ENCODE assay signal across 21 cellular contexts in the genomic region with DNA sequence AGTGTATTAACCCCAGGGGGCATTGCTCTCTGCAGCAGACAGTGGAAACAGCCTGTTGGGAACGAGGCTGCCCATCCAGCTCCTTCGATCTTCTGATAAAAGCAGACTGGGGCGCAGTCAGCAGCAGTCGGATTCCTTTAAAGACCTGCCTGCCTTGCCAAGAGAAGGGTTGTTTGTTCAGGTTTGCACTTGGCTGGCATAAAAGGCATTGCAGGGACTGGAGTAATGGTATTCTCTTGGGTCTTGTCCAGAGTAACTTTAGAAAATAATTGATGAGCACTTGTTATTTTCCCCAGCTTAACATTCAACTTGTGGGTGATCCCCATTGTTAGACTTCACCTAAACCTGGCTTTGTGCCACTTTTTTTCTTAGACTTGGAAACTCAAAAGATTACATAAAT.
DNase-seq lines count a peak whose midpoint lies in the region; ATAC-seq and TF ChIP-seq lines count a peak whose summit lies in the region.
"Had no signal": no experiment of that assay in that cellular context is flagged by ENCODE, and none has a peak within 500 bp of the region (broad histone marks: within the 10 kb centered on the region; RNA-seq: fewer than 3 reads in every experiment).

No MANE protein-coding gene starts in this region.

- ATAC-seq in HG03342 (IDR thresholded peaks at IDR 0.05; ENCODE audit: unreplicated experiment): no peak
- no peak for ATAC-seq in HG03095 (IDR thresholded peaks at IDR 0.05; ENCODE audit: unreplicated experiment)
- ATAC-seq: K562 had no signal

- H3K9ac ChIP-seq in neural progenitor cell: no peak overlapping the region

- no peaks in the 10 kb centered on the region for H3K79me2 ChIP-seq in neural progenitor cell (ENCODE audit: low read depth)

- DNase-seq in DMS 273 (lab: John Stamatoyannopoulos, UW; ENCODE audit: unreplicated experiment): peak; percentile 2
- DNase-seq in DMS 273 treated with DMSO at 0.1 percent for 48 hours (lab: John Stamatoyannopoulos, UW): no peak
- DNase-seq in NCI-H1105 (lab: John Stamatoyannopoulos, UW): peak; percentile 26
- DNase-seq in epithelial cell of proximal tubule (ENCODE audit: low read depth): peak; percentile 75
- DNase-seq in neural progenitor cell (ENCODE audit: low spot score): no peak
- DNase-seq in T-helper 9 cell: no peak
- DNase-seq: Caco-2; CD4-positive, CD25-positive, alpha-beta regulatory T cell; DMS53; EL; H9; NCI-H1417 treated with DMSO at 0.1 percent for 48 hours; NCI-H1930; NCI-H2171; NCI-H526; Peyer's patch had no signal

- peaks cover 5% of the 10 kb centered on the region for H3K27me3 Mint-ChIP-seq in neural progenitor cell (ENCODE audit: insufficient read depth, low read depth)

- H4K20me1 ChIP-seq in neural progenitor cell (ENCODE audit: low read depth): no peaks in the 10 kb centered on the region

- H3K27me3 ChIP-seq in neural progenitor cell: no peaks in the 10 kb centered on the region
- H3K27me3 ChIP-seq: Peyer's patch, SJSA1 had no signal

- H3K36me3 ChIP-seq in neural progenitor cell: no peaks in the 10 kb centered on the region
- H3K36me3 ChIP-seq: Peyer's patch, SJSA1 had no signal

- no peak overlapping the region for H2AFZ ChIP-seq in neural progenitor cell (replicated peaks)

- no peak overlapping the region for H3K4me2 ChIP-seq in neural progenitor cell

- no peak overlapping the region for H3K27ac ChIP-seq in neural progenitor cell
- H3K27ac ChIP-seq: 22Rv1, Peyer's patch, SJSA1 had no signal

- H3K4me1 Mint-ChIP-seq in neural progenitor cell: peaks cover 18% of the 10 kb centered on the region
- H3K4me1 Mint-ChIP-seq: CD4-positive, CD25-positive, alpha-beta regulatory T cell had no signal

- no peaks in the 10 kb centered on the region for H3K9me3 Mint-ChIP-seq in neural progenitor cell
- H3K9me3 Mint-ChIP-seq: H9 had no signal

- H3F3A ChIP-seq in neural progenitor cell (ENCODE audit: low read depth): no peaks in the 10 kb centered on the region

- no peak overlapping the region for H3K4me3 Mint-ChIP-seq in neural progenitor cell
- H3K4me3 Mint-ChIP-seq: CD4-positive, CD25-positive, alpha-beta regulatory T cell; H9 had no signal

- no peak for TF ChIP-seq CTCF in epithelial cell of proximal tubule (conservative IDR thresholded peaks at IDR 0.05; ENCODE audit: low read depth, low read length)
- no peak for TF ChIP-seq CTCF in neural progenitor cell (IDR thresholded peaks at IDR 0.05)

- H3K36me3 Mint-ChIP-seq in neural progenitor cell: no peaks in the 10 kb centered on the region
- H3K36me3 Mint-ChIP-seq: CD4-positive, CD25-positive, alpha-beta regulatory T cell had no signal

- peak overlapping the region; percentile 42 for H3K27ac Mint-ChIP-seq in neural progenitor cell
- H3K27ac Mint-ChIP-seq: CD4-positive, CD25-positive, alpha-beta regulatory T cell had no signal

- H3K4me3 ChIP-seq in epithelial cell of proximal tubule (ENCODE audit: low read depth, low read length): no peak overlapping the region
- H3K4me3 ChIP-seq in neural progenitor cell: no peak overlapping the region
- H3K4me3 ChIP-seq: K562, Peyer's patch, SJSA1 had no signal

- no peaks in the 10 kb centered on the region for H3K9me3 ChIP-seq in neural progenitor cell (ENCODE audit: low read depth)
- H3K9me3 ChIP-seq: Caco-2, Peyer's patch, SJSA1 had no signal

- no peaks in the 10 kb centered on the region for H3K4me1 ChIP-seq in neural progenitor cell
- H3K4me1 ChIP-seq: Caco-2, Peyer's patch, SJSA1 had no signal

Comparison
In these comparisons a context has a peak if more than half of its experiments do, and no peak if none do; other contexts are left out.
1. DNase-seq: peak in DMS 273 (single experiment), NCI-H1105 (single experiment) and epithelial cell of proximal tubule (single experiment); none in DMS 273 treated with DMSO at 0.1 percent for 48 hours (single experiment), neural progenitor cell (single experiment) and T-helper 9 cell (single experiment).